8 cellular contexts compared by ENCODE assay signal in the genomic region with DNA sequence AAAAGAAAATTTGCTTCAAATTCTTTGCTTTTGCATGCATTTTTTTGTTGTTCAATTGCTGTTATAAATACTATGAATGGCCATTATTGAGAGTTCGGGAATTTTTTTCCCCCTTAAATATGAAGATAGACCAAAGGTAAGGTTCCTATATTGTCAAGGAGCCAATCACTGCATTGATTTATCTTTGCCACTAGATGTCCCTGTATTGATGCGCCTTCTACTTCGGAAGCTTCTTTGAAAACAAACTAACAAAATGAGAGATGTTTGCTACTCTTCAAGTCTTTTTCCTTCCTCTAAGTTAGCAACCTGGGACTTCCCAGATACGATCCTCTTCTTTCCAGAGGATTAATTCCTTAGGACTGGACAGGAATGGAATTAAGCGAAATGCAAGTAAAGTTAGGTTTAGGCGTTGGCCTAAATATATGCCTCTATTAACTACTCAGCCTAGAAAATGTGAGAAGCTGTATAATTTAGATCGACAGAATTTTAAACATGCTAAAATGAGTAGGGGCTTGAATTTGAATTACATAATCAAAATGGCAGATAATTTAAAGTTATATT.
DNase-seq lines count a peak whose midpoint lies in the region; FAIRE-seq and TF ChIP-seq lines count a peak whose summit lies in the region.

No MANE protein-coding gene starts in this region.

- FAIRE-seq in H54 (lab: Jason Lieb, UNC), result peak; percentile 94

- 30 to 43% methylated on average over 7 of the region's 7 CpGs for WGBS in esophagus squamous epithelium, 2 donors
- WGBS in spleen, 5 donors, result 47 to 57% (median 52%) methylated on average over 7 of the region's 7 CpGs

- H3K9me3 Mint-ChIP-seq in CD14-positive monocyte, result peaks cover 8 to 15% (median 13%) of the 10 kb centered on the region in 7 donors

- H3K4me1 ChIP-seq in esophagus squamous epithelium (peaks cover 0 to 13% (median 0%) of the 10 kb centered on the region in 3 donors), spleen (no peaks in the 10 kb centered on the region)

- peaks cover 7% of the 10 kb centered on the region for H3K4me1 Mint-ChIP-seq in CD14-positive monocyte

- no peaks in the 10 kb centered on the region for H3K27me3 Mint-ChIP-seq in CD14-positive monocyte (ENCODE audit: low read depth in 3 of 3)

- H3K27ac Mint-ChIP-seq in CD14-positive monocyte, result no peak overlapping the region

- H3K27me3 ChIP-seq in esophagus squamous epithelium, result no peaks in the 10 kb centered on the region
- H3K27me3 ChIP-seq in spleen (replicated peaks in 1 of 7), result no peaks in the 10 kb centered on the region

- intact Hi-C loops in CD14-positive monocyte (cut with micrococcal nuclease), result no loop called here
- intact Hi-C loops in esophagus squamous epithelium (cut with DNase I), result no loop called here
- intact Hi-C loops in spleen (cut with DNase I; ENCODE audit: low total_unique reads), result no loop called here

- no peak overlapping the region for H3K4me3 Mint-ChIP-seq in CD14-positive monocyte

- H3K36me3 Mint-ChIP-seq in CD14-positive monocyte, result no peaks in the 10 kb centered on the region

- H3K27ac ChIP-seq in esophagus squamous epithelium (no peak overlapping the region), spleen (no peak overlapping the region)

- TF ChIP-seq CTCF in CD14-positive monocyte (IDR thresholded peaks at IDR 0.05), result peak; percentile 38
- peak; percentile 16 to 68 (median 54) for TF ChIP-seq CTCF in esophagus squamous epithelium (IDR thresholded peaks at IDR 0.05)
- peak in 5 of 11 experiments; percentile 1 to 40 (median 17) for TF ChIP-seq CTCF in spleen (IDR thresholded peaks at IDR 0.05 in 8 of 11, conservative IDR thresholded peaks at IDR 0.05 in 3 of 11)

- TF ChIP-seq POLR2A in H54 (IDR thresholded peaks at IDR 0.05; ENCODE audit: low read depth, low read length) (no peak), esophagus squamous epithelium (IDR thresholded peaks at IDR 0.05) (no peak), spleen (IDR thresholded peaks at IDR 0.05) (no peak)

- H3K36me3 ChIP-seq in esophagus squamous epithelium (no peaks in the 10 kb centered on the region), spleen (no peaks in the 10 kb centered on the region)

- peaks cover 0 to 7% (median 7%) of the 10 kb centered on the region in 3 donors for H3K9me3 ChIP-seq in esophagus squamous epithelium
- H3K9me3 ChIP-seq in spleen, result peaks cover 0 to 19% (median 15%) of the 10 kb centered on the region in 8 donors

- no peak overlapping the region for H3K4me3 ChIP-seq in esophagus squamous epithelium
- H3K4me3 ChIP-seq in spleen, result no peak overlapping the region

- DNase-seq in CD14-positive monocyte (ENCODE audit: low spot score) (no peak), H54 (ENCODE audit: insufficient read length, low spot score) (no peak), NCI-H82 treated with DMSO at 0.1 percent for 48 hours (lab: John Stamatoyannopoulos, UW; ENCODE audit: unreplicated experiment) (peak; percentile 36), esophagus squamous epithelium (lab: John Stamatoyannopoulos, UW) (no peak), pons (ENCODE audit: low spot score) (peak; percentile 42), T1000 (lab: John Stamatoyannopoulos, UW) (no peak), spleen (no peak)
- DNase-seq in activated T-cell treated with anti-CD3 and anti-CD28 coated beads, Interleukin-2, amount 50 U/mL, for 48 hours, result no peak

Comparison
In these comparisons a context has a peak if more than half of its experiments do, and no peak if none do; other contexts are left out.
1. DNase-seq: peak in NCI-H82 treated with DMSO at 0.1 percent for 48 hours (single experiment) and pons (single experiment); none in CD14-positive monocyte (single experiment), H54 (single experiment), esophagus squamous epithelium (single experiment), T1000 (single experiment), activated T-cell treated with anti-CD3 and anti-CD28 coated beads, Interleukin-2, amount 50 U/mL, for 48 hours (0 of 2) and spleen (single experiment).